In the genomic region with DNA sequence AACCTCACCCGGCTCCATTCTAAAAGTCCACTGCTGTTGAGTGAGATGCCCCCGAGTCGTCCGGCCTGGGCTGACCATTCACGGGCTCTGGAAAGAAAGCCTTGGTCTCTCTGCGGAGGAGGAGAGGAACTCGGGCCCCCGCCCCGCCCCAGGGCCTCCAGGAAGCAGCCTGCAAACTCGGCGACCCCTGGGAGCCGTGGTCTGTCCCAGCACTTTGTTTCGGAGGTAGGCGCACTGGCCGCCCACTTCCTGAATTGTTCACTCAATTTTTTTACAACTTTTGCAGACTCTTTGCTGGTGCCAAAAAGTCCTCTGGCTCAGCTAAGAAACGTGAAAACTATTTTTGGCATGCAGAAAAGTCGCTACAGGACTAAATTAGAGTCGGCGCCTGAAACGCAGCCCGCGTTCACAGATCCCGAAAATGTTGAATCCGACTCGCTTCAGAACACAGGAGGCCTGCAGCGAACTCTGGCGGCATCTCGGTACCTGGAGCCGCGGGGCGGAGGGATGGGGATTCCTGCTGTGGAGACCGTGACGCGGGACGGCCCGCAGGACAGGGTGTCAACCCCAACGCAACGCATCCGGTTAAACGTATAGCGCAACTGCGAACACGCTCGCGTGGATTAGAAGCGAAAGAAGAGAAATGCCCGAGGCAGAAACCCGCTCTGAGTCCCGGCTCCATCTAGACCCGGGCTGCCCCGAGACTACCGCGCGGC, we compare ENCODE assay signal across 8 cellular contexts. TPM values are rescaled to one million over a fixed set of nuclear protein-coding genes. Genes with fewer than 3 reads are reported as not detected.
DNase-seq lines count a peak whose midpoint lies in the region; ATAC-seq and TF ChIP-seq lines count a peak whose summit lies in the region.

No MANE protein-coding gene starts in this region.

- intact Hi-C loops in body of pancreas (cut with DNase I) (no loop called here), prostate gland (cut with DNase I) (loop anchor here (1.0 to 10.0 kb wide), 6 partner anchors 66 to 1068 kb away; partner anchors contain the start of gene TMEM18)

- H3K4me3 ChIP-seq in body of pancreas (no peak overlapping the region), prostate gland (peak overlapping the region; percentile 55 to 68)

- no peak for TF ChIP-seq POLR2A in body of pancreas (IDR thresholded peaks at IDR 0.05)
- no peak for TF ChIP-seq POLR2A in prostate gland (IDR thresholded peaks at IDR 0.05)

- H3K36me3 ChIP-seq in body of pancreas (replicated peaks in 1 of 2; ENCODE audit: insufficient read depth in 1 of 2, low read depth in 2 of 2) (no peaks in the 10 kb centered on the region), prostate gland (no peaks in the 10 kb centered on the region)

- WGBS in body of pancreas, 2 donors, result 5 to 12% methylated on average over 25 to 54 of the region's 54 CpGs
- WGBS in prostate gland, result 4% methylated on average over 54 of the region's 54 CpGs

- H3K27ac ChIP-seq in body of pancreas (peak overlapping the region in 3 of 4 donors; percentile 43 to 65 (median 49)), prostate gland (peak overlapping the region; percentile 91 to 92)

- ATAC-seq in body of pancreas (no peak), GM18868 (IDR thresholded peaks at IDR 0.05; ENCODE audit: unreplicated experiment) (no peak), HG03457 (IDR thresholded peaks at IDR 0.05; ENCODE audit: unreplicated experiment) (no peak)

- H3K4me1 ChIP-seq in body of pancreas (peaks cover 20% of the 10 kb centered on the region), prostate gland (replicated peaks) (no peaks in the 10 kb centered on the region)

- H3K9me3 ChIP-seq in body of pancreas, result no peaks in the 10 kb centered on the region
- no peaks in the 10 kb centered on the region for H3K9me3 ChIP-seq in prostate gland

- DNase-seq in AG20443 (ENCODE audit: low spot score) (peak; percentile 72), M059J (ENCODE audit: low read depth) (peak; percentile 90), body of pancreas (peak in 3 of 4 donors; percentile 55 to 57 (median 56)), hypothalamus (lab: John Stamatoyannopoulos, UW) (peak in 29 of 51 donors; percentile 8 to 64 (median 48)), prostate gland (ENCODE audit: low spot score) (peak; percentile 85), NCI-H524 treated with DMSO at 0.1 percent for 48 hours (lab: John Stamatoyannopoulos, UW) (no peak)

- H3K27me3 ChIP-seq in body of pancreas (peaks cover 0 to 10% of the 10 kb centered on the region in 2 donors), prostate gland (replicated peaks; ENCODE audit: insufficient read depth) (no peaks in the 10 kb centered on the region)

- TF ChIP-seq CTCF in body of pancreas (IDR thresholded peaks at IDR 0.05) (peak in 4 of 7 experiments; percentile 19 to 29 (median 24)), prostate gland (IDR thresholded peaks at IDR 0.05) (peak; percentile 33 to 86 (median 68))

RNA-seq across cellular contexts. Expression of gene PXDN, which starts 1.5 kb away (rescaled TPM):
- total RNA-seq in M059J (2014; rRNA removed; shearing (Covaris generic)), result 94.5 and 115 TPM in 2 replicates
- total RNA-seq in body of pancreas, result 10 to 100 TPM in 1 of 2 donors, 1 to 10 TPM in 1; 7.0 to 41.9 TPM
- total RNA-seq in prostate gland, result 10 to 100 TPM; 29.5 to 40.8 TPM

Comparison
In these comparisons a context has a peak if more than half of its experiments do, and no peak if none do; other contexts are left out.
1. H3K4me3 ChIP-seq: peak in prostate gland (2 of 2); none in body of pancreas (0 of 2).